ENCODE assay signal across 27 cellular contexts in the genomic region with DNA sequence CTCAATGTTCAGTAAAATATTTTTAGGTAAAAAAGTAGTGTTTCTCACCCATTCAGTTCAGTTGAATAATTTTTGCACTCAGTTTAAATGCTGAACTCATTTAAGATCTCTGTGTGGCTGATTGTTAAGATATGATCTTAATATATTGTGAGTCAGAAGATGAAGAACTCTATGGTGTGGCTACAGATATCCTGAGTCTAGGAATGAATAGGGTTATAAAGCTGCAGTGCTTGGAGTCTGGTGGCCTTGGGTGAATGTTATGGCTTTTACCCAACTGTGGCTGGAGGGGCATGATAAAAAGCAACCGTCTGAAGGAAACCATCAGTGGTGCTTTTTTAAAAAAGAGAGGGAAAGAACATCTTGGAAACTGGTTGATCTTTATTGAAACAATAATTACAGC.
"Had no signal": no experiment of that assay in that cellular context is flagged by ENCODE, and none has a peak within 500 bp of the region (broad histone marks: within the 10 kb centered on the region; RNA-seq: fewer than 3 reads in every experiment).

No MANE protein-coding gene starts in this region.

- H3K4me3 Mint-ChIP-seq: mesothelial cell of epicardium; naive B cell; natural killer cell; nephron progenitor cell; stimulated activated naive CD8-positive, alpha-beta T cell treated with anti-CD3 and anti-CD28 coated beads, Interleukin-15, Interleukin-2, amounts not matched to agents 100 ng/mL and 50 ng/mL, for 24 hours had no signal

- H3K27me3 ChIP-seq: hepatocyte, pancreas, suprapubic skin, tibial artery, upper lobe of right lung had no signal

- H3K4me1 Mint-ChIP-seq: mesothelial cell of epicardium, naive B cell, natural killer cell, nephron progenitor cell had no signal

- H3K9me3 ChIP-seq: left ventricle myocardium inferior, pancreas, prostate gland, suprapubic skin, thoracic aorta, tibial artery, upper lobe of right lung had no signal

- H3K36me3 Mint-ChIP-seq: naive B cell, natural killer cell had no signal

- H3K4me1 ChIP-seq: left ventricle myocardium inferior, prostate gland, suprapubic skin, tibial artery, upper lobe of right lung had no signal

- H3K9me3 Mint-ChIP-seq: natural killer cell; stimulated activated naive CD8-positive, alpha-beta T cell treated with anti-CD3 and anti-CD28 coated beads, Interleukin-15, Interleukin-2, amounts not matched to agents 100 ng/mL and 50 ng/mL, for 24 hours had no signal

- H3K27ac ChIP-seq: hepatocyte, left ventricle myocardium inferior, prostate gland, skin epidermis, suprapubic skin, tibial artery, upper lobe of right lung had no signal

- ATAC-seq: natural killer cell, right cardiac atrium, sciatic nerve, upper lobe of right lung had no signal

- DNase-seq: islet precursor cell; left ventricle myocardium inferior; mesendoderm; naive B cell; natural killer cell; nephron progenitor cell; pancreas; posterior cingulate gyrus; retina; right cardiac atrium; stimulated activated CD4-positive, alpha-beta T cell treated with anti-CD3 and anti-CD28 coated beads, Interleukin-12 subunit alpha, Interleukin-12 subunit beta, amount 100 ng/mL, for 4 hours; stimulated activated CD4-positive, alpha-beta T cell treated with anti-CD3 and anti-CD28 coated beads, Interleukin-15, amount 100 ng/mL, for 24 hours; stimulated activated CD4-positive, alpha-beta T cell treated with anti-CD3 and anti-CD28 coated beads, Interleukin-2, amount 100 ng/mL, for 24 hours; stimulated activated CD4-positive, alpha-beta T cell treated with anti-CD3 and anti-CD28 coated beads, Interleukin-4, amount 100 ng/mL, for 1 hour; stimulated activated naive CD4-positive, alpha-beta T cell; tibial artery; trophoblast cell; upper lobe of right lung had no signal

- H3K4me3 ChIP-seq: hepatocyte, left ventricle myocardium inferior, lung, pancreas, prostate gland, skin epidermis, suprapubic skin, thoracic aorta, tibial artery, upper lobe of right lung had no signal

- H3K27ac Mint-ChIP-seq: mesothelial cell of epicardium; naive B cell; natural killer cell; nephron progenitor cell; stimulated activated naive CD8-positive, alpha-beta T cell treated with anti-CD3 and anti-CD28 coated beads, Interleukin-15, Interleukin-2, amounts not matched to agents 100 ng/mL and 50 ng/mL, for 24 hours had no signal

- H3K36me3 ChIP-seq: left ventricle myocardium inferior, pancreas, prostate gland, upper lobe of right lung had no signal
